26 cellular contexts compared by ENCODE assay signal in genomic region chr13:67392014-67392413, GRCh38.
"Had no signal": no experiment of that assay in that cellular context is flagged by ENCODE, and none has a peak within 500 bp of the region (broad histone marks: within the 10 kb centered on the region; RNA-seq: fewer than 3 reads in every experiment).

No MANE protein-coding gene starts in this region.

- H3K4me1 ChIP-seq: stomach, suprapubic skin, testis, thyroid gland, tibial artery, tibial nerve, transverse colon, upper lobe of left lung, upper lobe of right lung, uterus, vagina had no signal

- H3K27ac ChIP-seq: stomach, suprapubic skin, testis, thoracic aorta, thyroid gland, tibial artery, tibial nerve, transverse colon, upper lobe of left lung, upper lobe of right lung, uterus, vagina had no signal

- H3K9me3 ChIP-seq: stomach, suprapubic skin, testis, thoracic aorta, thyroid gland, tibial artery, tibial nerve, transverse colon, upper lobe of left lung, upper lobe of right lung, uterus, vagina had no signal

- H3K4me3 ChIP-seq: stomach, suprapubic skin, testis, thoracic aorta, thyroid gland, tibial artery, tibial nerve, transverse colon, upper lobe of left lung, upper lobe of right lung, uterus, vagina had no signal

- DNase-seq: stimulated activated CD4-positive, alpha-beta T cell treated with anti-CD3 and anti-CD28 coated beads, Interleukin-2, amount 100 ng/mL, for 48 hours; stimulated activated CD4-positive, alpha-beta T cell treated with anti-CD3 and anti-CD28 coated beads, Interleukin-4, amount 100 ng/mL, for 1 hour; stimulated activated CD4-positive, alpha-beta T cell treated with anti-CD3 and anti-CD28 coated beads, Interleukin-4, amount 100 ng/mL, for 24 hours; stimulated activated CD4-positive, alpha-beta T cell treated with anti-CD3 and anti-CD28 coated beads, Interleukin-4, amount 100 ng/mL, for 4 hours; stimulated activated CD8-positive, alpha-beta memory T cell treated with anti-CD3 and anti-CD28 coated beads, Interleukin-4, amount 100 ng/mL, for 48 hours; stimulated activated naive B cell treated with anti-CD40 and anti-IgM and Interleukin-4, amounts not matched to agents 10 μg/mL and 1 μg/mL and 100 μg/mL, for 72 hours; stimulated activated naive CD4-positive, alpha-beta T cell; stimulated activated naive CD4-positive, alpha-beta T cell treated with Interleukin-2 at 50 U/mL for 16 hours; stimulated activated naive CD8-positive, alpha-beta T cell treated with anti-CD3 and anti-CD28 coated beads, Interleukin-15, amount 100 ng/mL, for 72 hours; stimulated activated naive CD8-positive, alpha-beta T cell treated with anti-CD3 and anti-CD28 coated beads, Interleukin-15, Interleukin-2, amounts not matched to agents 100 U/mL and 50 U/mL, for 24 hours; stomach; substantia nigra; testis; thyroid gland; tibial artery; transverse colon; trophoblast cell; upper lobe of left lung; upper lobe of right lung; uterus had no signal

- H3K36me3 ChIP-seq: stomach, suprapubic skin, thoracic aorta, thyroid gland, tibial artery, tibial nerve, transverse colon, upper lobe of left lung, upper lobe of right lung, uterus, vagina had no signal

- ATAC-seq: stimulated activated effector memory CD8-positive, alpha-beta T cell treated with anti-CD3 and anti-CD28 coated beads, Interleukin-12 subunit alpha, Interleukin-12 subunit beta, amount 100 ng/mL, for 72 hours; stimulated activated memory B cell treated with anti-CD40 and anti-IgM and Interleukin-4, amounts not matched to agents 10 μg/mL and 1 μg/mL and 100 μg/mL, for 72 hours; stimulated activated naive B cell treated with anti-CD40 and anti-IgM and Interleukin-4, amounts not matched to agents 10 μg/mL and 1 μg/mL and 100 μg/mL, for 72 hours; stimulated activated naive CD8-positive, alpha-beta T cell treated with anti-CD3 and anti-CD28 coated beads, Interleukin-15, amount 100 ng/mL, for 72 hours; stimulated activated naive CD8-positive, alpha-beta T cell treated with anti-CD3 and anti-CD28 coated beads, Interleukin-15, Interleukin-2, amounts not matched to agents 100 U/mL and 50 U/mL, for 24 hours; upper lobe of right lung had no signal

- H3K27me3 ChIP-seq: stomach, suprapubic skin, testis, thyroid gland, tibial artery, tibial nerve, transverse colon, upper lobe of left lung, upper lobe of right lung, uterus, vagina had no signal
